ENCODE assay signal across 13 cellular contexts in the genomic region with DNA sequence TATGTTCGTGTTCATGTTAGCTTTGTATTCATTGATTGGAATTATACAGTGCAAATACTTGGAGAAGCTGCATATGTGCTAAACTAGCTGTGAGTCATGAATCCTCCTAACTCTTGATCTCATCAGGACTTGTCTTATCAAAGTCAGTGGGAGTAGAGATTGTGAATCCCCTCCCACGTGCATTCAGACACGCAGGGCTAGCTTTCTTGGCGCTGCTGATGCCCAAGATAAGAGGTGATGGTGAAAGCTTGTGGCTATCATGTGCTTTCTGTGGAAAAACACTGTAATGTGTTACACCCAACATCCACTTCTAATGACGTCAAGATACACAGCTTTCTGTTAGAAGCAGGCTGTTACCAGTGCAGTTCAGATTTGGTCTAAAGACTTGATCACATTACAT.
A peak's percentile ranks its signal among the peaks of the same experiment; 100 is the strongest.
DNase-seq lines count a peak whose midpoint lies in the region; ATAC-seq and TF ChIP-seq lines count a peak whose summit lies in the region.
"Had no signal": no experiment of that assay in that cellular context is flagged by ENCODE, and none has a peak within 500 bp of the region (broad histone marks: within the 10 kb centered on the region; RNA-seq: fewer than 3 reads in every experiment).

No MANE protein-coding gene starts in this region.

- no peaks in the 10 kb centered on the region for H3K79me2 ChIP-seq in SK-N-SH (ENCODE audit: insufficient read depth)

- H3K27me3 ChIP-seq in A673 (replicated peaks; ENCODE audit: insufficient read depth, low read depth, low read length, poor library complexity) (no peaks in the 10 kb centered on the region), SK-N-SH (ENCODE audit: insufficient read depth) (no peaks in the 10 kb centered on the region), lower lobe of right lung (ENCODE audit: low read depth) (no peaks in the 10 kb centered on the region)

- H3F3A ChIP-seq in SK-N-SH (replicated peaks; ENCODE audit: insufficient read depth): no peaks in the 10 kb centered on the region

- H3K4me1 ChIP-seq in A673 (ENCODE audit: insufficient read depth, low read length, poor library complexity, severe bottlenecking): peaks cover 50% of the 10 kb centered on the region
- H3K4me1 ChIP-seq in SK-N-SH (ENCODE audit: control insufficient read depth in 1 of 2, insufficient read depth in 2 of 2, low read depth in 1 of 2, low read length in 1 of 2): peaks cover 5 to 7% of the 10 kb centered on the region in 2 experiments; a peak in 3 of 4 replicates
- no peaks in the 10 kb centered on the region for H3K4me1 ChIP-seq in lower lobe of right lung

- no peaks in the 10 kb centered on the region for H4K20me1 ChIP-seq in SK-N-SH (ENCODE audit: insufficient read depth)

- TF ChIP-seq EP300 in SK-N-SH (IDR thresholded peaks at IDR 0.05; ENCODE audit: borderline replicate concordance in 1 of 2, low read depth in 1 of 2, low read length in 1 of 2): peak in 1 of 2 experiments; percentile 85; a peak in 2 of 4 replicates

- POLR2A ChIA-PET in A673 (lab: Charles Lee; ENCODE audit: low non-redundant PET) (no interaction called here), SK-N-SH (lab: Yijun Ruan, JAX) (interaction anchor here (0.8 to 2.3 kb wide), 5 partner anchors 51 to 348 kb away, joined by 3 to 13 read pairs (median 4); a partner anchor contains a TSS)

- H3K4me3 ChIP-seq in A673 (ENCODE audit: low read depth, low read length, poor library complexity, severe bottlenecking) (no peak overlapping the region), SK-N-SH (ENCODE audit: low read depth in 2 of 2, low read length in 1 of 2) (no peak overlapping the region), fibroblast of mammary gland (ENCODE audit: control insufficient read depth, low read depth, low read length) (no peak overlapping the region), lower lobe of right lung (no peak overlapping the region)

- no TSS peak for BruUV-seq in A673 (replicated peaks; lab: Mats Ljungman, UMichigan)

- no peaks in the 10 kb centered on the region for H3K9me3 ChIP-seq in A673 (ENCODE audit: low read depth, low read length, poor library complexity, severe bottlenecking)
- no peaks in the 10 kb centered on the region for H3K9me3 ChIP-seq in SK-N-SH
- H3K9me3 ChIP-seq in lower lobe of right lung: no peaks in the 10 kb centered on the region

- H3K36me3 ChIP-seq in A673 (ENCODE audit: insufficient read depth, low read length, poor library complexity, severe bottlenecking): no peaks in the 10 kb centered on the region
- H3K36me3 ChIP-seq in SK-N-SH (replicated peaks in 1 of 2; ENCODE audit: control insufficient read depth in 1 of 2, insufficient read depth in 2 of 2, low read length in 1 of 2): no peaks in the 10 kb centered on the region
- no peaks in the 10 kb centered on the region for H3K36me3 ChIP-seq in lower lobe of right lung

- no peak overlapping the region for H3K27ac ChIP-seq in A673 (ENCODE audit: low read depth, low read length, poor library complexity, severe bottlenecking)
- H3K27ac ChIP-seq in SK-N-SH (ENCODE audit: low read depth in 2 of 2, low read length in 1 of 2): peak overlapping the region in 1 of 2 experiments; percentile 84; a peak in 2 of 4 replicates
- no peak overlapping the region for H3K27ac ChIP-seq in lower lobe of right lung

- no peaks in the 10 kb centered on the region for H3K9me2 ChIP-seq in SK-N-SH

- no peak; the same call in 1 of the 2 replicates for TF ChIP-seq RAD21 in SK-N-SH (IDR thresholded peaks at IDR 0.05; ENCODE audit: low read length)

- intact Hi-C loops in A673 (cut with micrococcal nuclease; ENCODE audit: unreplicated experiment) (no loop called here), lower lobe of right lung (cut with DNase I) (no loop called here)

- no peak overlapping the region for H3K4me2 ChIP-seq in SK-N-SH

- CTCF ChIA-PET in A673 (lab: Charles Lee): no interaction called here
- CTCF ChIA-PET in SK-N-SH (lab: Yijun Ruan, JAX): interaction anchor here (0.9 to 1.2 kb wide), 2 partner anchors 12 to 340 kb away, joined by 3 to 4 read pairs; no protein-coding TSS in a partner anchor

- peak; percentile 51 to 61 for ATAC-seq in lower lobe of right lung

- DNase-seq in A673 (ENCODE audit: low spot score) (peak; percentile 49), SK-N-SH (peak; percentile 30), fibroblast of mammary gland (ENCODE audit: low read depth) (peak; percentile 19), lower lobe of right lung (no peak), globus pallidus (ENCODE audit: low spot score) (no peak), NOMO-1 treated with dmso at 0.1 percent for 144 hours (lab: John Stamatoyannopoulos, UW; ENCODE audit: unreplicated experiment) (no peak), ureter (ENCODE audit: low spot score) (no peak)
- DNase-seq in NK-92 treated with Interleukin-12 subunit alpha and Interleukin-12 subunit beta, amount 100 ng/mL, for 24 hours (lab: John Stamatoyannopoulos, UW): no peak
- DNase-seq: kidney, NCI-H1694 treated with DMSO at 0.1 percent for 48 hours, NCI-H524, posterior cingulate gyrus, substantia nigra had no signal

- 32% methylated on average over 5 of the region's 5 CpGs for WGBS in SK-N-SH (ENCODE audit: low lambda C conversion rate)

- TF ChIP-seq CTCF in A673 (conservative IDR thresholded peaks at IDR 0.05; ENCODE audit: low read depth, low read length) (no peak), SK-N-SH (IDR thresholded peaks at IDR 0.05) (no peak), fibroblast of mammary gland (conservative IDR thresholded peaks at IDR 0.05; ENCODE audit: control insufficient read depth, insufficient read depth, low read depth, low read length) (no peak), lower lobe of right lung (IDR thresholded peaks at IDR 0.05) (no peak)

- H2AFZ ChIP-seq in SK-N-SH (ENCODE audit: low read depth): no peak overlapping the region

- no peak overlapping the region for H3K9ac ChIP-seq in SK-N-SH

TF ChIP-seq in SK-N-SH, 30 proteins besides CTCF, POLR2A, EP300 and RAD21:
- TF ChIP-seq EZH2phosphoT487 (IDR thresholded peaks at IDR 0.05; ENCODE audit: borderline replicate concordance, low read depth) (no peak), RCOR1 (IDR thresholded peaks at IDR 0.05; ENCODE audit: low read length) (peak; percentile 32; the same call in 1 of the 2 replicates), FOXJ3 (CRISPR knock-in tag; IDR thresholded peaks at IDR 0.05) (peak; percentile 67; the same call in 1 of the 2 replicates), GATA2 (CRISPR knock-in tag; IDR thresholded peaks at IDR 0.05) (peak; percentile 99), SIN3A (IDR thresholded peaks at IDR 0.05; ENCODE audit: borderline replicate concordance, low read depth, low read length) (no peak), MXI1 (IDR thresholded peaks at IDR 0.05; ENCODE audit: low read depth, low read length) (peak; percentile 55; the same call in 1 of the 2 replicates)
- TF ChIP-seq, protein P1, sequence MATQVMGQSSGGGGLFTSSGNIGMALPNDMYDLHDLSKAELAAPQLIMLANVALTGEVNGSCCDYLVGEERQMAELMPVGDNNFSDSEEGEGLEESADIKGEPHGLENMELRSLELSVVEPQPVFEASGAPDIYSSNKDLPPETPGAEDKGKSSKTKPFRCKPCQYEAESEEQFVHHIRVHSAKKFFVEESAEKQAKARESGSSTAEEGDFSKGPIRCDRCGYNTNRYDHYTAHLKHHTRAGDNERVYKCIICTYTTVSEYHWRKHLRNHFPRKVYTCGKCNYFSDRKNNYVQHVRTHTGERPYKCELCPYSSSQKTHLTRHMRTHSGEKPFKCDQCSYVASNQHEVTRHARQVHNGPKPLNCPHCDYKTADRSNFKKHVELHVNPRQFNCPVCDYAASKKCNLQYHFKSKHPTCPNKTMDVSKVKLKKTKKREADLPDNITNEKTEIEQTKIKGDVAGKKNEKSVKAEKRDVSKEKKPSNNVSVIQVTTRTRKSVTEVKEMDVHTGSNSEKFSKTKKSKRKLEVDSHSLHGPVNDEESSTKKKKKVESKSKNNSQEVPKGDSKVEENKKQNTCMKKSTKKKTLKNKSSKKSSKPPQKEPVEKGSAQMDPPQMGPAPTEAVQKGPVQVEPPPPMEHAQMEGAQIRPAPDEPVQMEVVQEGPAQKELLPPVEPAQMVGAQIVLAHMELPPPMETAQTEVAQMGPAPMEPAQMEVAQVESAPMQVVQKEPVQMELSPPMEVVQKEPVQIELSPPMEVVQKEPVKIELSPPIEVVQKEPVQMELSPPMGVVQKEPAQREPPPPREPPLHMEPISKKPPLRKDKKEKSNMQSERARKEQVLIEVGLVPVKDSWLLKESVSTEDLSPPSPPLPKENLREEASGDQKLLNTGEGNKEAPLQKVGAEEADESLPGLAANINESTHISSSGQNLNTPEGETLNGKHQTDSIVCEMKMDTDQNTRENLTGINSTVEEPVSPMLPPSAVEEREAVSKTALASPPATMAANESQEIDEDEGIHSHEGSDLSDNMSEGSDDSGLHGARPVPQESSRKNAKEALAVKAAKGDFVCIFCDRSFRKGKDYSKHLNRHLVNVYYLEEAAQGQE (IDR thresholded peaks at IDR 0.05; ENCODE audit: low read depth, low read length): no peak

Comparison
In these comparisons a context has a peak if more than half of its experiments do, and no peak if none do; other contexts are left out.
1. DNase-seq: peak in A673 (single experiment), SK-N-SH (single experiment) and fibroblast of mammary gland (single experiment); none in lower lobe of right lung (single experiment), globus pallidus (single experiment), NOMO-1 treated with dmso at 0.1 percent for 144 hours (single experiment), NK-92 treated with Interleukin-12 subunit alpha and Interleukin-12 subunit beta, amount 100 ng/mL, for 24 hours (single experiment) and ureter (single experiment).